ENCODE assay signal across 15 cellular contexts in the genomic region with DNA sequence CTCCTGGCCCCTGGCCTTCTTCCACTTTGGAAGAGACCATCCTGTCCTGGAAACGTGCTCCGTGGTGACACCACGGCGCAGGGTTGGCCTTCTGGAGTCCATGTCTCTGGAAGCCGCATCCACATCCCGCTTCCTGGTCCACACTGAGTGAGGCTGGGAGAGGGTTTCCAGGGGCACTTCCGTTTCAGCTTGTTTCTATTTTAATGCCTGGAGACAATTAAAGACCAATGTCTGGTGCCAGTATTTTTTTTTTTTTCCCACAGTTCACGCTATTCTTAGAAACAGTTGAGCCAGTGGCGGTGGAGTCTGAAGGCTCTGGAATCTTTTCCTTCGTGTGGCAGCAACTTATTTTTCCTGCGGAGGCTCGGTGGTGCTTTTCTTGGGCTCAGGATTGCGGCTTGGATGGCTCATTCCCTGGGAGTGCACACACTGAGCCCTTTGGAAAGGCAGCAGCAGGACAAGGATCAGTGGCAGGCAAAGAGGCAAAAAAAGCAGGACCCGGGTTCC.
DNase-seq lines count a peak whose midpoint lies in the region; ATAC-seq and TF ChIP-seq lines count a peak whose summit lies in the region.
"Had no signal": no experiment of that assay in that cellular context is flagged by ENCODE, and none has a peak within 500 bp of the region (broad histone marks: within the 10 kb centered on the region; RNA-seq: fewer than 3 reads in every experiment).

No MANE protein-coding gene starts in this region.

- in situ Hi-C loops in IMR-90 (cut with MboI; ENCODE audit: low sequenced_read_pairs), result no loop called here

- H3K9me1 ChIP-seq in IMR-90 (ENCODE audit: insufficient read depth, low read length), result 0 out of 2 replicates have a peak, but pooled peaks cover 3% of the 10 kb centered on the region

- no peaks in the 10 kb centered on the region for H4K20me1 ChIP-seq in IMR-90 (ENCODE audit: insufficient read depth, low read length)

- intact Hi-C loops in IMR-90 (cut with micrococcal nuclease), result no loop called here
- intact Hi-C loops in testis (cut with DNase I; ENCODE audit: low total_unique reads), result no loop called here
- intact Hi-C loops in lower leg skin (cut with DNase I; ENCODE audit: low total_unique reads), result no loop called here

- H3K9ac ChIP-seq in IMR-90 (ENCODE audit: low read depth, low read length), result no peak overlapping the region
- no peak overlapping the region for H3K9ac ChIP-seq in mesendoderm (ENCODE audit: low read length)

- H3K4me2 ChIP-seq in IMR-90 (ENCODE audit: low read depth, low read length) (no peak overlapping the region), mesendoderm (ENCODE audit: low read length) (no peak overlapping the region)

- H2AK5ac ChIP-seq in IMR-90 (ENCODE audit: low read depth, low read length) (no peak overlapping the region; the same call in 1 of the 2 replicates), mesendoderm (ENCODE audit: low read length) (no peak overlapping the region)

- H3K23ac ChIP-seq in IMR-90 (ENCODE audit: low read depth, low read length), result no peak overlapping the region
- H3K23ac ChIP-seq in mesendoderm (ENCODE audit: low read length), result no peak overlapping the region

- H2BK120ac ChIP-seq in IMR-90 (ENCODE audit: low read depth, low read length), result no peak overlapping the region
- no peak overlapping the region for H2BK120ac ChIP-seq in mesendoderm (ENCODE audit: low read depth, low read length)

- no peak for TF ChIP-seq POLR2A in IMR-90 (IDR thresholded peaks at IDR 0.05; ENCODE audit: low read depth, low read length)
- TF ChIP-seq POLR2A in testis (IDR thresholded peaks at IDR 0.05), result no peak
- no peak for TF ChIP-seq POLR2A in lower leg skin (IDR thresholded peaks at IDR 0.05)

- H3K9me3 ChIP-seq in IMR-90 (ENCODE audit: control insufficient read depth, insufficient read depth, low read length) (no peaks in the 10 kb centered on the region), testis (no peaks in the 10 kb centered on the region)
- H3K9me3 ChIP-seq: breast epithelium had no signal

- no peaks in the 10 kb centered on the region for H3K36me3 ChIP-seq in IMR-90 (ENCODE audit: control insufficient read depth, insufficient read depth, low read length)
- H3K36me3 ChIP-seq in mesendoderm (ENCODE audit: control insufficient read depth, insufficient read depth, low read length), result no peaks in the 10 kb centered on the region
- no peaks in the 10 kb centered on the region for H3K36me3 ChIP-seq in testis (ENCODE audit: low read depth, missing control alignments)
- H3K36me3 ChIP-seq: breast epithelium had no signal

- no peaks in the 10 kb centered on the region for H3K79me1 ChIP-seq in IMR-90 (ENCODE audit: low read depth in 1 of 2, low read length in 2 of 2)
- H3K79me1 ChIP-seq in mesendoderm (ENCODE audit: low read length), result no peaks in the 10 kb centered on the region

- BruUV-seq in IMR-90 (replicated peaks; lab: Mats Ljungman, UMichigan), result no TSS peak

- H2BK15ac ChIP-seq in IMR-90 (ENCODE audit: low read depth, low read length), result no peak overlapping the region
- H2BK15ac ChIP-seq in mesendoderm (replicated peaks; ENCODE audit: low read depth), result no peak overlapping the region

- ATAC-seq in IMR-90 (ENCODE audit: low read depth), result no peak
- ATAC-seq in HG03342 (IDR thresholded peaks at IDR 0.05; ENCODE audit: unreplicated experiment), result no peak
- no peak for ATAC-seq in HG02642 (IDR thresholded peaks at IDR 0.05; ENCODE audit: poor library complexity, unreplicated experiment)
- ATAC-seq: SK-N-SH treated with all-trans-retinoic acid at 6 μM for 48 hours had no signal

- DNase-seq in IMR-90 (no peak), fibroblast of villous mesenchyme (ENCODE audit: low read depth) (peak; percentile 9), mesendoderm (no peak), testis (peak; percentile 20), lower leg skin (ENCODE audit: low spot score in 2 of 2) (no peak), GDM1 (lab: John Stamatoyannopoulos, UW) (no peak)
- DNase-seq: activated gamma-delta T cell treated with Interleukin-2 at 50 U/mL for 16 hours, DND-41, endodermal cell, NCI-H1092 treated with DMSO at 0.1 percent for 48 hours, NCI-H345 had no signal

- no peak overlapping the region for H4K5ac ChIP-seq in IMR-90 (ENCODE audit: low read depth, low read length)
- H4K5ac ChIP-seq in mesendoderm (ENCODE audit: low read length), result no peak overlapping the region

- no peak overlapping the region for H4K91ac ChIP-seq in IMR-90 (ENCODE audit: insufficient read depth, low read depth, low read length)

- H3K18ac ChIP-seq in IMR-90 (ENCODE audit: low read depth, low read length) (no peak overlapping the region), mesendoderm (ENCODE audit: low read length) (no peak overlapping the region)

- CTCF ChIA-PET in IMR-90 (lab: Yijun Ruan, JAX), result no interaction called here

- 68% methylated on average over 7 of the region's 14 CpGs; no CpG with 5 or more reads in 1 of the 2 experiments for WGBS in IMR-90 (ENCODE audit: extremely low coverage in 2 of 2, insufficient read length in 1 of 2), 2 experiments
- no CpG with 5 or more reads among the region's 14 CpGs for WGBS in mesendoderm (ENCODE audit: extremely low coverage, insufficient coverage, low lambda C conversion rate)
- WGBS in testis, 2 donors, result 29 to 41% methylated on average over 12 to 14 of the region's 14 CpGs
- WGBS in lower leg skin, 2 donors, result 43 to 54% methylated on average over 14 of the region's 14 CpGs

- H2AFZ ChIP-seq in IMR-90 (replicated peaks; ENCODE audit: low read length, poor library complexity), result no peak overlapping the region

- POLR2A ChIA-PET in IMR-90 (lab: Charles Lee; ENCODE audit: unreplicated experiment), result no interaction called here

- 0 out of 2 replicates have a peak overlapping the region, but pooled peaks have one; percentile 10 for H2BK20ac ChIP-seq in IMR-90 (ENCODE audit: low read depth, low read length)

- H3K4ac ChIP-seq in IMR-90 (ENCODE audit: low read depth, low read length) (no peak overlapping the region), mesendoderm (ENCODE audit: low read depth, low read length) (no peak overlapping the region)

- H3K4me1 ChIP-seq in IMR-90 (ENCODE audit: control insufficient read depth, insufficient read depth, low read length) (peaks cover 2% of the 10 kb centered on the region), mesendoderm (ENCODE audit: control insufficient read depth, low read depth, low read length) (peaks cover 6% of the 10 kb centered on the region), testis (peaks cover 14% of the 10 kb centered on the region)
- H3K4me1 ChIP-seq: breast epithelium had no signal

- no peaks in the 10 kb centered on the region for H3K27me3 ChIP-seq in IMR-90 (ENCODE audit: control insufficient read depth, insufficient read depth, low read length)
- no peaks in the 10 kb centered on the region for H3K27me3 ChIP-seq in mesendoderm (ENCODE audit: insufficient read depth, low read length, poor library complexity)
- no peaks in the 10 kb centered on the region for H3K27me3 ChIP-seq in testis
- H3K27me3 ChIP-seq: breast epithelium had no signal

- no peak overlapping the region for H2AK9ac ChIP-seq in IMR-90 (replicated peaks; ENCODE audit: low read depth, low read length, poor library complexity)

- no peak overlapping the region for H3K4me3 ChIP-seq in IMR-90 (ENCODE audit: insufficient read depth, low read depth, low read length)
- no peak overlapping the region for H3K4me3 ChIP-seq in fibroblast of villous mesenchyme (ENCODE audit: low read depth, low read length)
- H3K4me3 ChIP-seq in mesendoderm (ENCODE audit: low read length), result no peak overlapping the region
- H3K4me3 ChIP-seq in testis, result peak overlapping the region in 1 of 2 donors; percentile 25
- H3K4me3 ChIP-seq in lower leg skin (ENCODE audit: low read depth, poor library complexity, severe bottlenecking), result no peak overlapping the region
- H3K4me3 ChIP-seq: breast epithelium had no signal

- no peak for TF ChIP-seq RAD21 in IMR-90 (IDR thresholded peaks at IDR 0.05; ENCODE audit: low read length)

- H4K8ac ChIP-seq in IMR-90 (ENCODE audit: low read depth in 2 of 2, low read length in 2 of 2) (no peak overlapping the region), mesendoderm (ENCODE audit: low read depth, low read length) (no peak overlapping the region)

- TF ChIP-seq CTCF in IMR-90 (conservative IDR thresholded peaks at IDR 0.05; ENCODE audit: low read depth, low read length) (no peak), fibroblast of villous mesenchyme (IDR thresholded peaks at IDR 0.05; ENCODE audit: insufficient read depth, low read depth, low read length) (no peak), testis (IDR thresholded peaks at IDR 0.05) (no peak), lower leg skin (IDR thresholded peaks at IDR 0.05) (no peak)

- H3K27ac ChIP-seq in IMR-90 (ENCODE audit: insufficient read depth, low read length) (no peak overlapping the region), mesendoderm (ENCODE audit: low read depth, low read length) (no peak overlapping the region), testis (peak overlapping the region in 1 of 2 donors; percentile 39)
- H3K27ac ChIP-seq: breast epithelium had no signal

- no peaks in the 10 kb centered on the region for H3K79me2 ChIP-seq in mesendoderm (ENCODE audit: control insufficient read depth, insufficient read depth, low read length)

- H3K14ac ChIP-seq in IMR-90 (replicated peaks; ENCODE audit: low read depth, low read length), result no peak overlapping the region

- H2BK5ac ChIP-seq in IMR-90 (ENCODE audit: low read depth, low read length, poor library complexity, severe bottlenecking) (no peak overlapping the region), mesendoderm (ENCODE audit: low read length) (no peak overlapping the region)

- no peak overlapping the region for H3K56ac ChIP-seq in IMR-90 (ENCODE audit: extremely low read depth, insufficient read depth, low read length)
- peak overlapping the region; percentile 27 for H3K56ac ChIP-seq in mesendoderm (ENCODE audit: low read length)

- dilution Hi-C loops in IMR-90 (cut with HindIII; ENCODE audit: low sequenced_read_pairs, unreplicated experiment), result no loop called here

TF ChIP-seq in IMR-90, 13 proteins besides CTCF, POLR2A, EP300 and RAD21:
- TF ChIP-seq MXI1 (IDR thresholded peaks at IDR 0.05; ENCODE audit: borderline replicate concordance, low read depth, low read length), result no peak

Comparison
In these comparisons a context has a peak if more than half of its experiments do, and no peak if none do; other contexts are left out.
1. DNase-seq: peak in fibroblast of villous mesenchyme (single experiment) and testis (single experiment); none in IMR-90 (single experiment), mesendoderm (single experiment), lower leg skin (0 of 2) and GDM1 (single experiment).